In genomic region chrX:109740076-109740809, GRCh38 we compare ENCODE assay signal across 1 cellular context.
TF ChIP-seq lines count a peak whose summit lies in the region.

No MANE protein-coding gene starts in this region.

TF ChIP-seq in HepG2, 621 proteins besides CTCF, POLR2A, EP300 and RAD21 (continued from another document and continues in another):
- TF ChIP-seq USF2 (IDR thresholded peaks at IDR 0.05; ENCODE audit: low read depth, low read length) (no peak), USF2 (CRISPR knock-in tag; IDR thresholded peaks at IDR 0.05; ENCODE audit: borderline replicate concordance) (no peak), MZF1 (CRISPR knock-in tag; IDR thresholded peaks at IDR 0.05; ENCODE audit: borderline replicate concordance) (no peak), CHD4 (IDR thresholded peaks at IDR 0.05; ENCODE audit: borderline replicate concordance, low read length) (no peak), PRDM4 (CRISPR knock-in tag; IDR thresholded peaks at IDR 0.05; ENCODE audit: borderline replicate concordance) (no peak), IRF9 (CRISPR knock-in tag; IDR thresholded peaks at IDR 0.05; ENCODE audit: borderline replicate concordance) (no peak), CREB1 (IDR thresholded peaks at IDR 0.05) (peak; percentile 57), CREB1 (CRISPR knock-in tag; IDR thresholded peaks at IDR 0.05) (peak; percentile 70), ZBTB37 (CRISPR knock-in tag; IDR thresholded peaks at IDR 0.05) (no peak), ZNF10 (CRISPR knock-in tag; IDR thresholded peaks at IDR 0.05; ENCODE audit: borderline replicate concordance, low read depth) (no peak), MXI1 (IDR thresholded peaks at IDR 0.05; ENCODE audit: borderline replicate concordance, low read depth, low read length) (peak; percentile 46; the same call in 1 of the 3 replicates), PPARG (CRISPR knock-in tag; conservative IDR thresholded peaks at IDR 0.05) (peak; percentile 82), HBP1 (CRISPR knock-in tag; IDR thresholded peaks at IDR 0.05; ENCODE audit: low read depth) (peak; percentile 59; the same call in 1 of the 2 replicates), MEF2D (CRISPR knock-in tag; IDR thresholded peaks at IDR 0.05) (peak; percentile 80), ZFP1 (CRISPR knock-in tag; IDR thresholded peaks at IDR 0.05) (no peak), ZBED4 (CRISPR knock-in tag; IDR thresholded peaks at IDR 0.05; ENCODE audit: borderline replicate concordance) (no peak), HIC2 (CRISPR knock-in tag; IDR thresholded peaks at IDR 0.05; ENCODE audit: low read depth) (no peak), CBX5 (CRISPR knock-in tag; IDR thresholded peaks at IDR 0.05; ENCODE audit: borderline replicate concordance) (peak; percentile 82; the same call in 1 of the 2 replicates), TEAD2 (CRISPR knock-in tag; IDR thresholded peaks at IDR 0.05) (no peak), HOXA5 (CRISPR knock-in tag; IDR thresholded peaks at IDR 0.05) (0 out of 2 replicates have a peak, but pooled peaks have one; percentile 62), ZNF782 (CRISPR knock-in tag; IDR thresholded peaks at IDR 0.05; ENCODE audit: borderline replicate concordance) (no peak), THRA (CRISPR knock-in tag; IDR thresholded peaks at IDR 0.05; ENCODE audit: borderline replicate concordance) (peak; percentile 90; the same call in 1 of the 2 replicates), SAP130 (CRISPR knock-in tag; IDR thresholded peaks at IDR 0.05; ENCODE audit: low read depth) (peak; percentile 83), ZNF740 (CRISPR knock-in tag; IDR thresholded peaks at IDR 0.05) (no peak), MIXL1 (CRISPR knock-in tag; IDR thresholded peaks at IDR 0.05) (peak; percentile 66), ZNF577 (CRISPR knock-in tag; IDR thresholded peaks at IDR 0.05; ENCODE audit: borderline replicate concordance, low read depth) (no peak), ZBTB43 (CRISPR knock-in tag; conservative IDR thresholded peaks at IDR 0.05) (peak; percentile 48; the same call in 1 of the 2 replicates), SP4 (CRISPR knock-in tag; IDR thresholded peaks at IDR 0.05) (no peak), SMAD1 (CRISPR knock-in tag; IDR thresholded peaks at IDR 0.05; ENCODE audit: borderline replicate concordance, low read depth) (no peak), SMC3 (IDR thresholded peaks at IDR 0.05; ENCODE audit: low read length) (peak; percentile 32), FOXM1 (CRISPR knock-in tag; IDR thresholded peaks at IDR 0.05) (no peak), ZNF572 (CRISPR knock-in tag; IDR thresholded peaks at IDR 0.05) (no peak), ZNF878 (CRISPR knock-in tag; IDR thresholded peaks at IDR 0.05) (peak; percentile 50; the same call in 1 of the 2 replicates), CENPT (CRISPR knock-in tag; IDR thresholded peaks at IDR 0.05; ENCODE audit: low read depth) (no peak), ATF7-NPFF (CRISPR knock-in tag; IDR thresholded peaks at IDR 0.05; ENCODE audit: low read depth) (no peak), ZNF362 (CRISPR knock-in tag; IDR thresholded peaks at IDR 0.05; ENCODE audit: borderline replicate concordance) (peak; percentile 92), NFATC3 (CRISPR knock-in tag; IDR thresholded peaks at IDR 0.05) (no peak), MBD4 (IDR thresholded peaks at IDR 0.05; ENCODE audit: borderline replicate concordance, low read length) (0 out of 2 replicates have a peak, but pooled peaks have one; percentile 83), PRMT3 (CRISPR knock-in tag; IDR thresholded peaks at IDR 0.05; ENCODE audit: borderline replicate concordance, low read depth) (no peak), RORA (CRISPR knock-in tag; IDR thresholded peaks at IDR 0.05) (no peak), FOSL1 (CRISPR knock-in tag; IDR thresholded peaks at IDR 0.05; ENCODE audit: borderline replicate concordance) (0 out of 2 replicates have a peak, but pooled peaks have one; percentile 28), CENPBD1 (CRISPR knock-in tag; IDR thresholded peaks at IDR 0.05; ENCODE audit: borderline replicate concordance, low read depth) (no peak), ARNT2 (CRISPR knock-in tag; IDR thresholded peaks at IDR 0.05; ENCODE audit: low read depth) (no peak)
